In the genomic region with DNA sequence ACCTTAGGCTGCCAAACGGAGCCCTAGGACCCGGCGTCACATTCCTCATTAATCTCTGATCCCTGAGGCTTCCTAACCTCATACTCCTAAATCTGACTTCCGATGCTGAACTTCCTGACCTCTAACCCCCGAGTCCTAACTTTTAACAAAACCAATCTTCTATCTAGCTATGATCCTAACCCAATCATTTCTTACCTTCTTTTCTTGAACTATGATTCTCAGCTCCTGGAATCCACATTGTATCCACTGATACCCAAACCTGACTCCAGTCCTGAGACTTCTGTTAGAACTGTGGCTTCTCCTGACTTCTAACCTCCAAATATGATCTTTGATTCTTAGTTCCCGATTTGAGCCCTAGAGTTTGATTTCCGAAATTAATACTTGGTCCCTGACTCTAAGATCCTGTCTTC, we compare ENCODE assay signal across 8 cellular contexts. TPM values are rescaled to one million over a fixed set of nuclear protein-coding genes. Genes with fewer than 3 reads are reported as not detected.
A peak's percentile ranks its signal among the peaks of the same experiment; 100 is the strongest.
DNase-seq lines count a peak whose midpoint lies in the region; ATAC-seq and TF ChIP-seq lines count a peak whose summit lies in the region.

No MANE protein-coding gene starts in this region.

- H3K4me1 ChIP-seq in thoracic aorta (ENCODE audit: control insufficient read depth in 1 of 2, low read depth in 2 of 2), result peaks cover 18 to 33% of the 10 kb centered on the region in 2 donors

- H3K27me3 Mint-ChIP-seq in activated CD4-positive, alpha-beta T cell treated with anti-CD3 and anti-CD28 coated beads, Interleukin-2, amount 10 ng/mL, durations not matched to agents 7 days and 5 days, result no peaks in the 10 kb centered on the region

- H3K4me3 ChIP-seq in thoracic aorta, result peak overlapping the region; percentile 75

- peak overlapping the region; percentile 77 to 81 for H3K27ac ChIP-seq in thoracic aorta

- POLR2A ChIA-PET in activated CD4-positive, alpha-beta T cell treated with anti-CD3 and anti-CD28 coated beads, Interleukin-2, amount 10 ng/mL, durations not matched to agents 7 days and 5 days (lab: Charles Lee), result interaction anchor here (0.5 kb wide), 1 partner anchor 108 kb away, joined by 3 read pairs; no protein-coding TSS in a partner anchor

- H3K9me3 Mint-ChIP-seq in activated CD4-positive, alpha-beta T cell treated with anti-CD3 and anti-CD28 coated beads, Interleukin-2, amount 10 ng/mL, durations not matched to agents 7 days and 5 days, result no peaks in the 10 kb centered on the region
- H3K9me3 Mint-ChIP-seq in activated naive CD4-positive, alpha-beta T cell treated with anti-CD3 and anti-CD28 coated beads, Interleukin-2, amount 50 U/mL, for 72 hours, result no peaks in the 10 kb centered on the region

- H3K4me1 Mint-ChIP-seq in activated CD4-positive, alpha-beta T cell treated with anti-CD3 and anti-CD28 coated beads, Interleukin-2, amount 10 ng/mL, durations not matched to agents 7 days and 5 days, result peaks cover 41% of the 10 kb centered on the region

- TF ChIP-seq CTCF in thoracic aorta (IDR thresholded peaks at IDR 0.05), result no peak

- no peak for DNase-seq in activated CD4-positive, alpha-beta T cell treated with anti-CD3 and anti-CD28 coated beads, Interleukin-2, amount 10 ng/mL, durations not matched to agents 7 days and 5 days
- no peak for DNase-seq in activated CD4-positive, alpha-beta T cell treated with anti-CD3 and anti-CD28 coated beads, Interleukin-2, amount 50 U/mL, for 48 hours
- no peak for DNase-seq in activated naive CD4-positive, alpha-beta T cell treated with anti-CD3 and anti-CD28 coated beads, Interleukin-2, amount 50 U/mL, for 72 hours (ENCODE audit: low spot score in 2 of 2)
- DNase-seq in kidney glomerular epithelial cell (lab: John Stamatoyannopoulos, UW) (peak; percentile 34), thoracic aorta (ENCODE audit: low spot score) (no peak), NCI-H748 (lab: John Stamatoyannopoulos, UW; ENCODE audit: unreplicated experiment) (no peak), GDM1 (lab: John Stamatoyannopoulos, UW) (no peak)
- DNase-seq in activated CD8-positive, alpha-beta memory T cell treated with anti-CD3 and anti-CD28 coated beads, Interleukin-2, amount 50 U/mL, for 4 hours, result no peak

- CTCF ChIA-PET in activated CD4-positive, alpha-beta T cell treated with anti-CD3 and anti-CD28 coated beads, Interleukin-2, amount 10 ng/mL, durations not matched to agents 7 days and 5 days (lab: Charles Lee), result interaction anchor here (0.6 to 2.3 kb wide), 5 partner anchors 13 to 58 kb away, joined by 3 to 16 read pairs (median 3); partner anchors contain the start of genes MRPS12 and SARS2

- peak overlapping the region; percentile 92 for H3K4me3 Mint-ChIP-seq in activated CD4-positive, alpha-beta T cell treated with anti-CD3 and anti-CD28 coated beads, Interleukin-2, amount 10 ng/mL, durations not matched to agents 7 days and 5 days

- H3K27me3 ChIP-seq in thoracic aorta (replicated peaks; ENCODE audit: insufficient read depth), result no peaks in the 10 kb centered on the region

- H3K9me3 ChIP-seq in thoracic aorta, result no peaks in the 10 kb centered on the region

- H3K36me3 ChIP-seq in thoracic aorta, result peaks cover 11% of the 10 kb centered on the region

- peak overlapping the region; percentile 96 for H3K27ac Mint-ChIP-seq in activated CD4-positive, alpha-beta T cell treated with anti-CD3 and anti-CD28 coated beads, Interleukin-2, amount 10 ng/mL, durations not matched to agents 7 days and 5 days
- H3K27ac Mint-ChIP-seq in activated naive CD4-positive, alpha-beta T cell treated with anti-CD3 and anti-CD28 coated beads, Interleukin-2, amount 50 U/mL, for 72 hours, result peak overlapping the region; percentile 87 to 93

- H3K36me3 Mint-ChIP-seq in activated CD4-positive, alpha-beta T cell treated with anti-CD3 and anti-CD28 coated beads, Interleukin-2, amount 10 ng/mL, durations not matched to agents 7 days and 5 days (ENCODE audit: low read depth), result peaks cover 17% of the 10 kb centered on the region
- H3K36me3 Mint-ChIP-seq in activated naive CD4-positive, alpha-beta T cell treated with anti-CD3 and anti-CD28 coated beads, Interleukin-2, amount 50 U/mL, for 72 hours, result peaks cover 17 to 23% of the 10 kb centered on the region in 2 donors

- no peak for ATAC-seq in activated naive CD4-positive, alpha-beta T cell treated with anti-CD3 and anti-CD28 coated beads, Interleukin-2, amount 50 U/mL, for 72 hours
- ATAC-seq in thoracic aorta (ENCODE audit: insufficient number of reproducible peaks, low FRiP score, low read depth), result peak; percentile 37

RNA-seq across cellular contexts. Expression of gene NFKBIB, which starts 0.5 kb away (rescaled TPM):
- 10 to 100 TPM; 31.6 to 32.2 TPM for total RNA-seq in activated CD4-positive, alpha-beta T cell treated with anti-CD3 and anti-CD28 coated beads, Interleukin-2, amount 10 ng/mL, durations not matched to agents 7 days and 5 days
- total RNA-seq in activated naive CD4-positive, alpha-beta T cell treated with anti-CD3 and anti-CD28 coated beads, Interleukin-2, amount 50 U/mL, for 72 hours, result 10 to 100 TPM; 41.9 to 71.9 TPM
- total RNA-seq in thoracic aorta, result 10 to 100 TPM; 25.3 to 28.4 TPM

RNA-seq across cellular contexts. Expression of gene SIRT2, which starts 0.8 kb away (rescaled TPM):
- 10 to 100 TPM; 45.2 to 47.1 TPM for total RNA-seq in activated CD4-positive, alpha-beta T cell treated with anti-CD3 and anti-CD28 coated beads, Interleukin-2, amount 10 ng/mL, durations not matched to agents 7 days and 5 days
- 10 to 100 TPM; 31.5 to 46.0 TPM for total RNA-seq in activated naive CD4-positive, alpha-beta T cell treated with anti-CD3 and anti-CD28 coated beads, Interleukin-2, amount 50 U/mL, for 72 hours
- total RNA-seq in thoracic aorta, result 10 to 100 TPM; 42.8 to 68.4 TPM

RNA-seq across cellular contexts. Expression of gene CCER2, which starts 11.8 kb away (rescaled TPM):
- total RNA-seq in activated CD4-positive, alpha-beta T cell treated with anti-CD3 and anti-CD28 coated beads, Interleukin-2, amount 10 ng/mL, durations not matched to agents 7 days and 5 days, result under 1 TPM; 0.83 to 0.97 TPM
- total RNA-seq in activated naive CD4-positive, alpha-beta T cell treated with anti-CD3 and anti-CD28 coated beads, Interleukin-2, amount 50 U/mL, for 72 hours, result 1 to 10 TPM in 1 of 2 donors, under 1 TPM in 1; 0.59 to 1.4 TPM
- not detected for total RNA-seq in thoracic aorta

RNA-seq across cellular contexts. Expression of gene RINL, which starts 22.1 kb away (rescaled TPM):
- total RNA-seq in activated CD4-positive, alpha-beta T cell treated with anti-CD3 and anti-CD28 coated beads, Interleukin-2, amount 10 ng/mL, durations not matched to agents 7 days and 5 days, result 10 to 100 TPM; 65.0 to 66.9 TPM
- 100 to 1,000 TPM; 105 to 137 TPM for total RNA-seq in activated naive CD4-positive, alpha-beta T cell treated with anti-CD3 and anti-CD28 coated beads, Interleukin-2, amount 50 U/mL, for 72 hours
- 1 to 10 TPM; 4.7 to 5.5 TPM for total RNA-seq in thoracic aorta

RNA-seq across cellular contexts. Expression of gene SARS2, which starts 30.3 kb away (rescaled TPM):
- total RNA-seq in activated CD4-positive, alpha-beta T cell treated with anti-CD3 and anti-CD28 coated beads, Interleukin-2, amount 10 ng/mL, durations not matched to agents 7 days and 5 days, result 10 to 100 TPM; 33.4 to 37.9 TPM
- total RNA-seq in activated naive CD4-positive, alpha-beta T cell treated with anti-CD3 and anti-CD28 coated beads, Interleukin-2, amount 50 U/mL, for 72 hours, result 10 to 100 TPM; 35.9 to 59.1 TPM
- total RNA-seq in thoracic aorta, result 10 to 100 TPM in 1 of 2 donors, 1 to 10 TPM in 1; 6.3 to 14.1 TPM
